ENCODE assay signal across 11 cellular contexts in the genomic region with DNA sequence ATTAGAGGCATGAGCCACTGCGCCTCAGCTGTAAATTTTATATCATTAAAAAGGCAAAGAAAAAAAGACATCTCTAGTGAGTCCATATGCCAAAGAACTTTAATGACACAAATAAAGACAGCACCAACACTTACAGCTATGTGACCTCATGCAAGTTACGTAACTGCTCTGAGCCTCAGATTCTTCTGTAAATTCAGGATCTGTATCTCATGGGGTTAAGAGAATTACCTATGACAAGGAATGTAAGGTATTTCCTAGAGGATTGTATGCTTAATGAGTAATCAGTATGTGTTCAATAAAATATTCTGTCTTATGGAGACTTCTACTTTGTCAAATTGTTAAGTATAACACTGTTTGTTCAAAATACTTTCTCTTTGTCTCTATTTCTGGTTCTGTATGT.
"Had no signal": no experiment of that assay in that cellular context is flagged by ENCODE, and none has a peak within 500 bp of the region (broad histone marks: within the 10 kb centered on the region; RNA-seq: fewer than 3 reads in every experiment).

No MANE protein-coding gene starts in this region.

- H3K9me3 ChIP-seq: left lung, testis had no signal

- H3K36me3 ChIP-seq: left lung had no signal

- H3K4me1 ChIP-seq: left lung, testis had no signal

- ATAC-seq: activated T-cell treated with anti-CD3 and anti-CD28 coated beads, Interleukin-2, amount 50 U/mL, for 72 hours; left lung; T-cell had no signal

- H3K4me3 ChIP-seq: left lung, testis had no signal

- H3K27me3 ChIP-seq: left lung, testis had no signal

- H3K27ac ChIP-seq: left lung, testis had no signal

- DNase-seq: activated CD4-positive, alpha-beta memory T cell treated with anti-CD3 and anti-CD28 coated beads, Interleukin-2, amount 10 ng/mL, durations not matched to agents 7 days and 5 days; activated naive CD4-positive, alpha-beta T cell; activated T-cell treated with anti-CD3 and anti-CD28 coated beads, Interleukin-2, amount 50 U/mL, for 72 hours; central memory CD4-positive, alpha-beta T cell; cortex of kidney; effector memory CD4-positive, alpha-beta T cell; left lung; stimulated activated CD4-positive, alpha-beta T cell treated with anti-CD3 and anti-CD28 coated beads, Interleukin-4, amount 100 ng/mL, for 1 hour; T-cell; T1000; testis had no signal
